Comparison of ENCODE assay signal across 8 cellular contexts in the genomic region with DNA sequence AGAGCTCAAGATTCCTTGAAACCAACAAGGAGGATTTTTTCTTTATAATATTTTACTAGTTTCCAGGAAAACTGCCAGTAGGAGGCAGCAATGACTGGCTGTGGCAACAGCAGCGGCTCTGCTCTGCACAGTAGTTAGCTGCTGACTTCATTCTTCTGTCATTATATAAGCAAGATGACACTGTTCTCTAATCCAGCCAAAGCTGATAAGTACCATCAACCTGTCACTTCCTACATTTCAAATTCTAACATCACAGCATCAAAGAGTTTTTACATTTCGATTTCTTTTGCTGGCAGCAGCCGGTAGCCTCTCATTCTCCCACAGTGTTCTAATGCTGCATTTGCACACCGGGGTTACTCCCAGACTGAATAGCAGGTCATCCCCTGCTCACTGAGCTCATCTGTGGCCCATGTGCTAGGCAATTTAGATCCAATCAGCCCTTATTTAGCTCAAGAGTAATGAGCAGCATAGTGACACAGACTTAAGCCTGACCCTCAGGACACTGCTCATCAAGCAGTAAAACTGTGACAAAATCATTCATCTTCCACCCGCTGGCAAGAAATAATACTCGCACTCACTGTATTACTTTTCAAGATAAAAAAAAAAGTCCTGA.
DNase-seq lines count a peak whose midpoint lies in the region; ATAC-seq, FAIRE-seq and TF ChIP-seq lines count a peak whose summit lies in the region.

No MANE protein-coding gene starts in this region.

- peak; percentile 56 for FAIRE-seq in TTC549 (lab: Jason Lieb, UNC)
- FAIRE-seq in small intestine (lab: Jason Lieb, UNC) = no peak

- no peaks in the 10 kb centered on the region for H3K27me3 ChIP-seq in heart right ventricle
- H3K27me3 ChIP-seq in small intestine (ENCODE audit: control insufficient read depth in 2 of 2, insufficient read depth in 2 of 2, low read length in 2 of 2) = no peaks in the 10 kb centered on the region
- no peaks in the 10 kb centered on the region for H3K27me3 ChIP-seq in gastroesophageal sphincter

- intact Hi-C loops in CD14-positive monocyte (cut with micrococcal nuclease) = no loop called here
- intact Hi-C loops in heart right ventricle (cut with DNase I) = no loop called here

- peaks cover 0 to 2% (median 0%) of the 10 kb centered on the region in 7 donors for H3K9me3 Mint-ChIP-seq in CD14-positive monocyte

- peaks cover 2% of the 10 kb centered on the region for H3K4me1 Mint-ChIP-seq in CD14-positive monocyte

- TF ChIP-seq CTCF in CD14-positive monocyte (IDR thresholded peaks at IDR 0.05) (peak; percentile 34), heart right ventricle (IDR thresholded peaks at IDR 0.05) (peak in 7 of 9 donors; percentile 22 to 56 (median 45)), gastroesophageal sphincter (IDR thresholded peaks at IDR 0.05) (peak in 1 of 4 experiments; percentile 45)

- H3K9me3 ChIP-seq in heart right ventricle (no peaks in the 10 kb centered on the region), small intestine (ENCODE audit: control insufficient read depth, low read depth) (no peaks in the 10 kb centered on the region), gastroesophageal sphincter (no peaks in the 10 kb centered on the region)

- peaks cover 0 to 2% (median 0%) of the 10 kb centered on the region in 9 donors for H3K4me1 ChIP-seq in heart right ventricle
- no peaks in the 10 kb centered on the region for H3K4me1 ChIP-seq in small intestine (ENCODE audit: control insufficient read depth in 2 of 2, insufficient read depth in 1 of 2, low read depth in 1 of 2, low read length in 1 of 2)
- no peaks in the 10 kb centered on the region for H3K4me1 ChIP-seq in gastroesophageal sphincter

- H3K27ac ChIP-seq in heart right ventricle = no peak overlapping the region
- no peak overlapping the region for H3K27ac ChIP-seq in small intestine (ENCODE audit: low read depth in 1 of 2, low read length in 1 of 2)
- H3K27ac ChIP-seq in gastroesophageal sphincter = no peak overlapping the region

- H3K36me3 ChIP-seq in heart right ventricle = no peaks in the 10 kb centered on the region
- H3K36me3 ChIP-seq in small intestine (ENCODE audit: control insufficient read depth in 2 of 2, insufficient read depth in 2 of 2, low read length in 2 of 2) = no peaks in the 10 kb centered on the region
- H3K36me3 ChIP-seq in gastroesophageal sphincter = no peaks in the 10 kb centered on the region

- H3K4me3 ChIP-seq in heart right ventricle (no peak overlapping the region), small intestine (ENCODE audit: low read depth in 1 of 2, low read length in 2 of 2) (no peak overlapping the region), gastroesophageal sphincter (no peak overlapping the region)

- peaks cover 8 to 15% of the 10 kb centered on the region in 2 donors for H3K36me3 Mint-ChIP-seq in CD14-positive monocyte

- 66 to 72% methylated on average over 6 of the region's 6 CpGs for WGBS in heart right ventricle, 2 donors
- 76 to 87% (median 86%) methylated on average over 6 of the region's 6 CpGs for WGBS in small intestine, 3 donors
- WGBS in gastroesophageal sphincter (ENCODE audit: low coverage in 1 of 2), 2 donors = 45 to 63% methylated on average over 5 to 6 of the region's 6 CpGs

- DNase-seq in CD14-positive monocyte (ENCODE audit: low spot score) (no peak), HPDE6-E6E7 (ENCODE audit: extremely low spot score) (peak; percentile 5), heart right ventricle (peak in 1 of 2 donors; percentile 10), small intestine (peak; percentile 21), mesenteric fat pad (ENCODE audit: low spot score) (no peak)

- H3K4me3 Mint-ChIP-seq in CD14-positive monocyte = no peak overlapping the region

- ATAC-seq in heart right ventricle (peak in 1 of 8 donors; percentile 71), gastroesophageal sphincter (no peak), HG02973 (IDR thresholded peaks at IDR 0.05; ENCODE audit: unreplicated experiment) (no peak)

- TF ChIP-seq EP300 in gastroesophageal sphincter (IDR thresholded peaks at IDR 0.05) = no peak

- peak overlapping the region in 1 of 7 donors; percentile 5 for H3K27ac Mint-ChIP-seq in CD14-positive monocyte

- H3K27me3 Mint-ChIP-seq in CD14-positive monocyte (ENCODE audit: low read depth in 3 of 3) = no peaks in the 10 kb centered on the region

- TF ChIP-seq POLR2A in gastroesophageal sphincter (IDR thresholded peaks at IDR 0.05) = no peak

Comparison
In these comparisons a context has a peak if more than half of its experiments do, and no peak if none do; other contexts are left out.
1. DNase-seq: peak in HPDE6-E6E7 (single experiment) and small intestine (single experiment); none in CD14-positive monocyte (single experiment) and mesenteric fat pad (single experiment).